In genomic region chr20:51532577-51533191, GRCh38 we compare ENCODE assay signal across 1 cellular context.
TF ChIP-seq lines count a peak whose summit lies in the region.

No MANE protein-coding gene starts in this region.

TF ChIP-seq in HCT116, 20 proteins besides CTCF, POLR2A, EP300 and RAD21 (continued from another document):
- no peak for TF ChIP-seq REST (IDR thresholded peaks at IDR 0.05; ENCODE audit: low read depth)
- no peak for TF ChIP-seq FOSL1 (IDR thresholded peaks at IDR 0.05; ENCODE audit: low read depth)
